Comparison of ENCODE assay signal across 9 cellular contexts in genomic region chr14:95514131-95515079, GRCh38. TPM values are rescaled to one million over a fixed set of nuclear protein-coding genes. Genes with fewer than 3 reads are reported as not detected.
DNase-seq lines count a peak whose midpoint lies in the region; ATAC-seq and TF ChIP-seq lines count a peak whose summit lies in the region.
"Had no signal": no experiment of that assay in that cellular context is flagged by ENCODE, and none has a peak within 500 bp of the region (broad histone marks: within the 10 kb centered on the region; RNA-seq: fewer than 3 reads in every experiment).

No MANE protein-coding gene starts in this region.

- H3K9me3 Mint-ChIP-seq in stimulated activated naive CD8-positive, alpha-beta T cell treated with anti-CD3 and anti-CD28 coated beads, Interleukin-15, Interleukin-2, amounts not matched to agents 100 ng/mL and 50 ng/mL, for 24 hours, result no peaks in the 10 kb centered on the region
- no peaks in the 10 kb centered on the region for H3K9me3 Mint-ChIP-seq in activated T-helper 17 cell treated with anti-CD3 and anti-CD28 coated beads, Interleukin-2, amount 50 U/mL, for 72 hours
- H3K9me3 Mint-ChIP-seq: activated naive CD4-positive, alpha-beta T cell treated with anti-CD3 and anti-CD28 coated beads, Interleukin-2, amount 50 U/mL, for 72 hours had no signal

- H3K4me1 Mint-ChIP-seq in stimulated activated naive CD8-positive, alpha-beta T cell treated with anti-CD3 and anti-CD28 coated beads, Interleukin-15, Interleukin-2, amounts not matched to agents 100 ng/mL and 50 ng/mL, for 24 hours (ENCODE audit: low read depth), result peaks cover 77% of the 10 kb centered on the region
- H3K4me1 Mint-ChIP-seq in activated T-helper 17 cell treated with anti-CD3 and anti-CD28 coated beads, Interleukin-2, amount 50 U/mL, for 72 hours, result peaks cover 43% of the 10 kb centered on the region

- ATAC-seq in stimulated activated naive CD8-positive, alpha-beta T cell treated with anti-CD3 and anti-CD28 coated beads, Interleukin-15, Interleukin-2, amounts not matched to agents 100 U/mL and 50 U/mL, for 24 hours, result no peak
- ATAC-seq in activated T-helper 17 cell treated with anti-CD3 and anti-CD28 coated beads, Interleukin-2, amount 50 U/mL, for 72 hours (replicated peaks), result no peak
- ATAC-seq in lower lobe of right lung (peak; percentile 57 to 72), aorta (ENCODE audit: low FRiP score) (no peak)
- ATAC-seq: activated naive CD4-positive, alpha-beta T cell treated with anti-CD3 and anti-CD28 coated beads, Interleukin-2, amount 50 U/mL, for 72 hours had no signal

- H3K36me3 ChIP-seq in lower lobe of right lung, result no peaks in the 10 kb centered on the region
- H3K36me3 ChIP-seq in aorta (ENCODE audit: control insufficient read depth in 1 of 2, insufficient read depth in 2 of 2, low read length in 1 of 2), result no peaks in the 10 kb centered on the region

- H3K36me3 Mint-ChIP-seq in stimulated activated naive CD8-positive, alpha-beta T cell treated with anti-CD3 and anti-CD28 coated beads, Interleukin-15, Interleukin-2, amounts not matched to agents 100 ng/mL and 50 ng/mL, for 24 hours (ENCODE audit: low read depth), result peaks cover 13% of the 10 kb centered on the region
- peaks cover 53% of the 10 kb centered on the region for H3K36me3 Mint-ChIP-seq in activated T-helper 17 cell treated with anti-CD3 and anti-CD28 coated beads, Interleukin-2, amount 50 U/mL, for 72 hours (ENCODE audit: low read depth)

- H3K4me1 ChIP-seq in lower lobe of right lung, result peaks cover 62% of the 10 kb centered on the region
- H3K4me1 ChIP-seq in aorta (ENCODE audit: control insufficient read depth in 1 of 2, insufficient read depth in 2 of 2, low read length in 2 of 2), result peaks cover 2% of the 10 kb centered on the region in 2 donors

- H3K9me3 ChIP-seq in lower lobe of right lung, result no peaks in the 10 kb centered on the region
- H3K9me3 ChIP-seq in aorta (ENCODE audit: control insufficient read depth, low read length), result no peaks in the 10 kb centered on the region

- H3K27me3 ChIP-seq in lower lobe of right lung (ENCODE audit: low read depth) (no peaks in the 10 kb centered on the region), aorta (ENCODE audit: control insufficient read depth in 1 of 2, insufficient read depth in 2 of 2, low read length in 1 of 2) (no peaks in the 10 kb centered on the region)

- H3K27ac ChIP-seq in lower lobe of right lung, result peak overlapping the region; percentile 80
- H3K27ac ChIP-seq in aorta (ENCODE audit: low read depth in 1 of 2, low read length in 2 of 2), result peak overlapping the region in 1 of 2 donors; percentile 79

- peak overlapping the region; percentile 90 for H3K4me3 Mint-ChIP-seq in stimulated activated naive CD8-positive, alpha-beta T cell treated with anti-CD3 and anti-CD28 coated beads, Interleukin-15, Interleukin-2, amounts not matched to agents 100 ng/mL and 50 ng/mL, for 24 hours
- H3K4me3 Mint-ChIP-seq in activated T-helper 17 cell treated with anti-CD3 and anti-CD28 coated beads, Interleukin-2, amount 50 U/mL, for 72 hours, result peak overlapping the region; percentile 90

- H3K4me3 ChIP-seq in lower lobe of right lung (peak overlapping the region; percentile 78), aorta (ENCODE audit: low read length in 2 of 2) (no peak overlapping the region)

- no peak for TF ChIP-seq CTCF in lower lobe of right lung (IDR thresholded peaks at IDR 0.05)

- H3K27ac Mint-ChIP-seq in stimulated activated naive CD8-positive, alpha-beta T cell treated with anti-CD3 and anti-CD28 coated beads, Interleukin-15, Interleukin-2, amounts not matched to agents 100 ng/mL and 50 ng/mL, for 24 hours, result peak overlapping the region; percentile 71
- peak overlapping the region; percentile 91 for H3K27ac Mint-ChIP-seq in activated T-helper 17 cell treated with anti-CD3 and anti-CD28 coated beads, Interleukin-2, amount 50 U/mL, for 72 hours

- no peak for DNase-seq in stimulated activated naive CD8-positive, alpha-beta T cell treated with anti-CD3 and anti-CD28 coated beads, Interleukin-15, Interleukin-2, amounts not matched to agents 100 U/mL and 50 U/mL, for 24 hours
- peak; percentile 54 for DNase-seq in lower lobe of right lung
- DNase-seq in aorta, result peak; percentile 46 to 51
- no peak for DNase-seq in NCI-H1694 treated with DMSO at 0.1 percent for 48 hours (lab: John Stamatoyannopoulos, UW)
- DNase-seq in posterior cingulate gyrus, result no peak
- DNase-seq in mucosa of gallbladder (ENCODE audit: low spot score), result no peak

- no peaks in the 10 kb centered on the region for H3K27me3 Mint-ChIP-seq in stimulated activated naive CD8-positive, alpha-beta T cell treated with anti-CD3 and anti-CD28 coated beads, Interleukin-15, Interleukin-2, amounts not matched to agents 100 ng/mL and 50 ng/mL, for 24 hours
- H3K27me3 Mint-ChIP-seq in activated T-helper 17 cell treated with anti-CD3 and anti-CD28 coated beads, Interleukin-2, amount 50 U/mL, for 72 hours, result no peaks in the 10 kb centered on the region

- WGBS in aorta, 2 donors, result 55 to 58% methylated on average over 18 of the region's 18 CpGs

- intact Hi-C loops in lower lobe of right lung (cut with DNase I), result no loop called here
- intact Hi-C loops in aorta (cut with DNase I), result loop anchor here (5.0 to 10.0 kb wide), 2 partner anchors 32 to 360 kb away; partner anchors contain the start of gene DICER1 (in 1 of the 2)
- intact Hi-C loops in posterior cingulate gyrus (cut with DNase I), result no loop called here

RNA-seq across cellular contexts. Expression of gene SYNE3, which starts 2.0 kb away (rescaled TPM):
- total RNA-seq in activated T-helper 17 cell treated with anti-CD3 and anti-CD28 coated beads, Interleukin-2, amount 50 U/mL, for 72 hours, result 10 to 100 TPM; 78.9 to 79.1 TPM
- total RNA-seq in lower lobe of right lung, result 22.4 TPM
- total RNA-seq in aorta, result 10 to 100 TPM; 39.1 to 61.5 TPM
- 1 to 10 TPM; 3.0 to 6.9 TPM for polyA plus RNA-seq in aorta
- total RNA-seq in mucosa of gallbladder, result 9.5 TPM

RNA-seq across cellular contexts. Expression of gene GLRX5, which starts 20.4 kb away (rescaled TPM):
- 10 to 100 TPM; 21.5 to 61.4 TPM for total RNA-seq in activated T-helper 17 cell treated with anti-CD3 and anti-CD28 coated beads, Interleukin-2, amount 50 U/mL, for 72 hours
- total RNA-seq in lower lobe of right lung (23.7 TPM), aorta (10 to 100 TPM; 20.1 to 22.4 TPM), mucosa of gallbladder (38.6 TPM)
- polyA plus RNA-seq in aorta, result 10 to 100 TPM; 41.9 to 54.2 TPM

Comparison
In these comparisons a context has a peak if more than half of its experiments do, and no peak if none do; other contexts are left out.
1. ATAC-seq: peak in lower lobe of right lung (2 of 2); none in stimulated activated naive CD8-positive, alpha-beta T cell treated with anti-CD3 and anti-CD28 coated beads, Interleukin-15, Interleukin-2, amounts not matched to agents 100 U/mL and 50 U/mL, for 24 hours (single experiment), activated T-helper 17 cell treated with anti-CD3 and anti-CD28 coated beads, Interleukin-2, amount 50 U/mL, for 72 hours (single experiment) and aorta (single experiment).
2. DNase-seq: peak in lower lobe of right lung (single experiment) and aorta (2 of 2); none in stimulated activated naive CD8-positive, alpha-beta T cell treated with anti-CD3 and anti-CD28 coated beads, Interleukin-15, Interleukin-2, amounts not matched to agents 100 U/mL and 50 U/mL, for 24 hours (single experiment), NCI-H1694 treated with DMSO at 0.1 percent for 48 hours (single experiment), posterior cingulate gyrus (0 of 10) and mucosa of gallbladder (single experiment).
3. intact Hi-C loops: an anchor here in aorta (5.0 to 10.0 kb wide); none called in lower lobe of right lung and posterior cingulate gyrus.